Comparison of ENCODE assay signal across 29 cellular contexts in genomic region chr3:160796089-160796812, GRCh38. TPM values are rescaled to one million over a fixed set of nuclear protein-coding genes. Genes with fewer than 3 reads are reported as not detected.
DNase-seq lines count a peak whose midpoint lies in the region; ATAC-seq and TF ChIP-seq lines count a peak whose summit lies in the region.
"Had no signal": no experiment of that assay in that cellular context is flagged by ENCODE, and none has a peak within 500 bp of the region (broad histone marks: within the 10 kb centered on the region; RNA-seq: fewer than 3 reads in every experiment).

No MANE protein-coding gene starts in this region.

- H3K27me3 Mint-ChIP-seq in endothelial cell (ENCODE audit: unreplicated experiment): no peaks in the 10 kb centered on the region
- H3K27me3 Mint-ChIP-seq in progenitor cell of endocrine pancreas: no peaks in the 10 kb centered on the region

- H3K4me3 Mint-ChIP-seq in endothelial cell (ENCODE audit: unreplicated experiment) (no peak overlapping the region), progenitor cell of endocrine pancreas (ENCODE audit: low read depth) (no peak overlapping the region)
- H3K4me3 Mint-ChIP-seq: activated CD4-positive, alpha-beta T cell treated with anti-CD3 and anti-CD28 coated beads, Interleukin-2, amount 10 ng/mL, durations not matched to agents 24 days and 14 days; CD8-positive, alpha-beta T cell; memory B cell; stimulated activated naive CD8-positive, alpha-beta T cell treated with anti-CD3 and anti-CD28 coated beads, Interleukin-15, amount 100 ng/mL, for 72 hours had no signal

- no peaks in the 10 kb centered on the region for H3K4me1 ChIP-seq in mucosa of descending colon (ENCODE audit: low read depth)
- peaks cover 0 to 28% (median 12%) of the 10 kb centered on the region in 4 donors for H3K4me1 ChIP-seq in transverse colon

- H3K27ac Mint-ChIP-seq in endothelial cell (ENCODE audit: unreplicated experiment) (peak overlapping the region; percentile 50), progenitor cell of endocrine pancreas (no peak overlapping the region)
- H3K27ac Mint-ChIP-seq: activated CD4-positive, alpha-beta T cell treated with anti-CD3 and anti-CD28 coated beads, Interleukin-2, amount 10 ng/mL, durations not matched to agents 24 days and 14 days; CD8-positive, alpha-beta T cell; memory B cell; stimulated activated naive CD8-positive, alpha-beta T cell treated with anti-CD3 and anti-CD28 coated beads, Interleukin-15, amount 100 ng/mL, for 72 hours had no signal

- H3K36me3 ChIP-seq in mucosa of descending colon (ENCODE audit: low read depth): no peaks in the 10 kb centered on the region
- H3K36me3 ChIP-seq in transverse colon: no peaks in the 10 kb centered on the region
- H3K36me3 ChIP-seq: esophagus squamous epithelium, gastroesophageal sphincter, HAP-1, sigmoid colon, upper lobe of left lung had no signal

- H3K4me1 Mint-ChIP-seq in endothelial cell (ENCODE audit: unreplicated experiment) (peaks cover 21% of the 10 kb centered on the region), progenitor cell of endocrine pancreas (ENCODE audit: low read depth) (peaks cover 26% of the 10 kb centered on the region)

- no peaks in the 10 kb centered on the region for H3K36me3 Mint-ChIP-seq in endothelial cell (ENCODE audit: low read depth, unreplicated experiment)
- no peaks in the 10 kb centered on the region for H3K36me3 Mint-ChIP-seq in progenitor cell of endocrine pancreas (ENCODE audit: insufficient read depth)
- H3K36me3 Mint-ChIP-seq: CD8-positive, alpha-beta T cell; memory B cell had no signal

- no peak overlapping the region for H3K4me3 ChIP-seq in mucosa of descending colon
- no peak overlapping the region for H3K4me3 ChIP-seq in transverse colon
- H3K4me3 ChIP-seq: esophagus squamous epithelium, gastroesophageal sphincter, HAP-1, sigmoid colon, upper lobe of left lung had no signal

- H3K9me3 Mint-ChIP-seq in endothelial cell (ENCODE audit: unreplicated experiment): no peaks in the 10 kb centered on the region
- no peaks in the 10 kb centered on the region for H3K9me3 Mint-ChIP-seq in progenitor cell of endocrine pancreas (ENCODE audit: low read depth)
- H3K9me3 Mint-ChIP-seq: activated CD4-positive, alpha-beta T cell treated with anti-CD3 and anti-CD28 coated beads, Interleukin-2, amount 10 ng/mL, durations not matched to agents 24 days and 14 days; CD8-positive, alpha-beta T cell; memory B cell; stimulated activated naive CD8-positive, alpha-beta T cell treated with anti-CD3 and anti-CD28 coated beads, Interleukin-15, amount 100 ng/mL, for 72 hours had no signal

- 70 to 75% methylated on average over 4 of the region's 4 CpGs for WGBS in transverse colon (ENCODE audit: low coverage in 1 of 2), 2 donors

- intact Hi-C loops in Right ventricle myocardium inferior (cut with DNase I) (no loop called here), cardiac septum (cut with DNase I) (no loop called here), mucosa of descending colon (cut with DNase I, micrococcal nuclease) (no loop called here), transverse colon (cut with DNase I; ENCODE audit: low total_unique reads) (no loop called here)

- in situ Hi-C loops in transverse colon (cut with MboI; ENCODE audit: low pct_ligation_motif_present in 1 of 4, low pct_unique_long_range_greater_than_20kb in 1 of 4, low sequenced_read_pairs in 3 of 4): no loop called here

- DNase-seq in Right ventricle myocardium inferior (ENCODE audit: missing footprints) (no peak), cardiac septum (ENCODE audit: low spot score) (no peak), endothelial cell (ENCODE audit: low spot score) (no peak), mucosa of descending colon (no peak), transverse colon (no peak), cerebellar nuclear complex (lab: John Stamatoyannopoulos, UW) (no peak), progenitor cell of endocrine pancreas (ENCODE audit: low spot score, unreplicated experiment) (no peak), DMS79 (lab: John Stamatoyannopoulos, UW) (no peak)
- DNase-seq: activated CD4-positive, alpha-beta T cell treated with anti-CD3 and anti-CD28 coated beads, Interleukin-2, amount 10 ng/mL, durations not matched to agents 24 days and 14 days; activated naive CD4-positive, alpha-beta T cell treated with Interleukin-2 at 50 U/mL for 16 hours; activated T-cell treated with anti-CD3 and anti-CD28 coated beads, Interleukin-2, amount 50 U/mL, for 48 hours; amniotic stem cell; CD8-positive, alpha-beta T cell; cortex of kidney; esophagus squamous epithelium; IMR-90; islet precursor cell; NCI-H1092; NCI-H1930; NCI-H526; sigmoid colon; SK-N-SH; stimulated activated CD4-positive, alpha-beta T cell treated with anti-CD3 and anti-CD28 coated beads, Interleukin-15, amount 100 ng/mL, for 24 hours; stimulated activated naive CD8-positive, alpha-beta T cell treated with anti-CD3 and anti-CD28 coated beads, Interleukin-15, amount 100 ng/mL, for 72 hours; T-helper 2 cell had no signal

- H3K27me3 ChIP-seq in transverse colon: no peaks in the 10 kb centered on the region
- H3K27me3 ChIP-seq: esophagus squamous epithelium, gastroesophageal sphincter, sigmoid colon, upper lobe of left lung had no signal

- ATAC-seq in Right ventricle myocardium inferior (peak; percentile 40), mucosa of descending colon (peak; percentile 22)
- ATAC-seq: CD8-positive, alpha-beta T cell; gastroesophageal sphincter; stimulated activated naive CD8-positive, alpha-beta T cell treated with anti-CD3 and anti-CD28 coated beads, Interleukin-15, amount 100 ng/mL, for 72 hours had no signal

- no peak for TF ChIP-seq POLR2A in transverse colon (IDR thresholded peaks at IDR 0.05)

- H3K9me3 ChIP-seq in mucosa of descending colon: no peaks in the 10 kb centered on the region
- H3K9me3 ChIP-seq in transverse colon: no peaks in the 10 kb centered on the region
- H3K9me3 ChIP-seq: esophagus squamous epithelium, gastroesophageal sphincter, HAP-1, sigmoid colon, SK-N-SH, upper lobe of left lung had no signal

- TF ChIP-seq CTCF in endothelial cell (IDR thresholded peaks at IDR 0.05; ENCODE audit: unreplicated experiment): no peak
- TF ChIP-seq CTCF in mucosa of descending colon (IDR thresholded peaks at IDR 0.05): no peak
- no peak for TF ChIP-seq CTCF in transverse colon (IDR thresholded peaks at IDR 0.05)
- TF ChIP-seq CTCF in progenitor cell of endocrine pancreas (IDR thresholded peaks at IDR 0.05; ENCODE audit: unreplicated experiment): no peak

- TF ChIP-seq EP300 in transverse colon (IDR thresholded peaks at IDR 0.05; ENCODE audit: low read depth): no peak

- peak overlapping the region in 3 of 4 donors; percentile 32 to 69 (median 37) for H3K27ac ChIP-seq in transverse colon
- H3K27ac ChIP-seq: sigmoid colon had no signal

RNA-seq across cellular contexts. Expression of gene PPM1L, which starts 40.2 kb away (rescaled TPM):
- 63.9 TPM for total RNA-seq in Right ventricle myocardium inferior
- 28.8 TPM for total RNA-seq in cardiac septum
- total RNA-seq in endothelial cell (ENCODE audit: unreplicated experiment): 12.2 TPM
- total RNA-seq in mucosa of descending colon: 10 to 100 TPM; 16.2 to 47.9 (median 21.6) TPM
- 10 to 100 TPM; 17.2 to 35.5 (median 25.6) TPM for total RNA-seq in transverse colon
- total RNA-seq in progenitor cell of endocrine pancreas: 29.8 and 30.1 TPM in 2 replicates
